ENCODE assay signal across 14 cellular contexts in the genomic region with DNA sequence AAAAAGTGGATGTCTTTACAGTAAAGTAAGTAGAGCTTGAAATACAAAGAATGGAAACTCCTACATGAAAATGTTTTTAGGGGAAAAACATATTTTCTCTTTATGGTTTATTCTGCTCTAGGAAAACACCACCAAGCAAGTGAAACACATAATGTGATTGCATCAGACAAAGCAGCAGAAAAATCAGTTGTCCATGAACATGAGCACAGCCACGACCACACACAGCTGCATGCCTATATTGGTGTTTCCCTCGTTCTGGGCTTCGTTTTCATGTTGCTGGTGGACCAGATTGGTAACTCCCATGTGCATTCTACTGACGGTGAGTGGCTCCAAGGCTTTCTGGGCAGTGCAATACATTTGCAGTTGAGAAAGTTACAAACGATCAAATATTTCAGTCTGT. TPM values are rescaled to one million over a fixed set of nuclear protein-coding genes. Genes with fewer than 3 reads are reported as not detected.
DNase-seq lines count a peak whose midpoint lies in the region; ATAC-seq and TF ChIP-seq lines count a peak whose summit lies in the region.
"Had no signal": no experiment of that assay in that cellular context is flagged by ENCODE, and none has a peak within 500 bp of the region (broad histone marks: within the 10 kb centered on the region; RNA-seq: fewer than 3 reads in every experiment).

No MANE protein-coding gene starts in this region.

- H3K9ac ChIP-seq in DND-41 (ENCODE audit: low read depth, low read length): peak overlapping the region; percentile 27; the same call in 1 of the 2 replicates

- peaks cover 18% of the 10 kb centered on the region for H3K4me1 Mint-ChIP-seq in activated T-helper 1 cell treated with anti-CD3 and anti-CD28 coated beads, Interleukin-12 subunit alpha, Interleukin-12 subunit beta, Interleukin-2, Interleukin-4 antibody, amounts not matched to agents 30 ng/mL and 10 ng/mL and 1 ng/mL, durations not matched to agents 14 hours and 24 hours and 36 hours (ENCODE audit: low read depth)

- H3K27ac Mint-ChIP-seq in activated T-helper 1 cell treated with anti-CD3 and anti-CD28 coated beads, Interleukin-12 subunit alpha, Interleukin-12 subunit beta, Interleukin-2, Interleukin-4 antibody, amounts not matched to agents 30 ng/mL and 10 ng/mL and 1 ng/mL, durations not matched to agents 14 hours and 24 hours and 36 hours: peak overlapping the region; percentile 18
- H3K27ac Mint-ChIP-seq: CD14-positive monocyte had no signal

- no peaks in the 10 kb centered on the region for H3K9me3 Mint-ChIP-seq in activated T-helper 1 cell treated with anti-CD3 and anti-CD28 coated beads, Interleukin-12 subunit alpha, Interleukin-12 subunit beta, Interleukin-2, Interleukin-4 antibody, amounts not matched to agents 30 ng/mL and 10 ng/mL and 1 ng/mL, durations not matched to agents 14 hours and 24 hours and 36 hours

- TF ChIP-seq POLR2A in GM19099 (IDR thresholded peaks at IDR 0.05; ENCODE audit: extremely low read depth, insufficient read length, low read depth): peak; percentile 35

- peaks cover 25% of the 10 kb centered on the region for H3K4me1 ChIP-seq in DND-41 (ENCODE audit: insufficient read depth, low read length)
- H3K4me1 ChIP-seq: lower lobe of right lung, right atrium auricular region had no signal

- ATAC-seq in DND-41 (ENCODE audit: insufficient read depth, low read depth) (peak; percentile 94), HG03039 (IDR thresholded peaks at IDR 0.05; ENCODE audit: unreplicated experiment) (peak; percentile 77), GM18867 (IDR thresholded peaks at IDR 0.05; ENCODE audit: unreplicated experiment) (no peak), HG03159 (IDR thresholded peaks at IDR 0.05; ENCODE audit: unreplicated experiment) (no peak)
- ATAC-seq: lower lobe of right lung had no signal

- H3K36me3 Mint-ChIP-seq in activated T-helper 1 cell treated with anti-CD3 and anti-CD28 coated beads, Interleukin-12 subunit alpha, Interleukin-12 subunit beta, Interleukin-2, Interleukin-4 antibody, amounts not matched to agents 30 ng/mL and 10 ng/mL and 1 ng/mL, durations not matched to agents 14 hours and 24 hours and 36 hours (ENCODE audit: low read depth): peaks cover 27% of the 10 kb centered on the region

- H3K4me3 Mint-ChIP-seq in activated T-helper 1 cell treated with anti-CD3 and anti-CD28 coated beads, Interleukin-12 subunit alpha, Interleukin-12 subunit beta, Interleukin-2, Interleukin-4 antibody, amounts not matched to agents 30 ng/mL and 10 ng/mL and 1 ng/mL, durations not matched to agents 14 hours and 24 hours and 36 hours: peak overlapping the region; percentile 4
- H3K4me3 Mint-ChIP-seq: CD14-positive monocyte had no signal

- H3K27ac ChIP-seq in DND-41 (ENCODE audit: low read length): peak overlapping the region; percentile 72
- H3K27ac ChIP-seq: lower lobe of right lung, right atrium auricular region had no signal

- peak overlapping the region; percentile 7; the same call in 1 of the 2 replicates for H3K4me2 ChIP-seq in DND-41 (ENCODE audit: insufficient read depth, low read length)

- H3K4me3 ChIP-seq in DND-41 (ENCODE audit: low read depth in 1 of 2, low read length in 2 of 2): peak overlapping the region in 1 of 2 experiments; percentile 9; a peak in 1 of 4 replicates
- H3K4me3 ChIP-seq: lower lobe of right lung, right atrium auricular region had no signal

- H3K36me3 ChIP-seq in DND-41 (ENCODE audit: insufficient read depth, low read length): peaks cover 20% of the 10 kb centered on the region
- H3K36me3 ChIP-seq: right atrium auricular region had no signal

- DNase-seq in DND-41 (peak; percentile 74), NCI-H69 (lab: John Stamatoyannopoulos, UW) (no peak), GDM1 (lab: John Stamatoyannopoulos, UW) (no peak)
- no peak for DNase-seq in activated T-helper 1 cell treated with anti-CD3 and anti-CD28 coated beads, Interleukin-12 subunit alpha, Interleukin-12 subunit beta, Interleukin-2, Interleukin-4 antibody, amounts not matched to agents 30 ng/mL and 10 ng/mL and 1 ng/mL, durations not matched to agents 14 hours and 24 hours and 36 hours (ENCODE audit: low spot score)
- DNase-seq: activated CD4-positive, alpha-beta T cell treated with anti-CD3 and anti-CD28 coated beads for 48 hours; lower lobe of right lung; NCI-H2081; SHP77 had no signal

- no peak for TF ChIP-seq CTCF in DND-41 (IDR thresholded peaks at IDR 0.05; ENCODE audit: borderline replicate concordance, extremely low read depth, low read length, poor library complexity, severe bottlenecking)

- H4K20me1 ChIP-seq in DND-41 (ENCODE audit: insufficient read depth, low read length): peaks cover 3% of the 10 kb centered on the region; the same call in 1 of the 2 replicates

- no peaks in the 10 kb centered on the region for H3K27me3 ChIP-seq in DND-41 (ENCODE audit: insufficient read depth, low read length, poor library complexity)
- H3K27me3 ChIP-seq: right atrium auricular region had no signal

- no peaks in the 10 kb centered on the region for H3K27me3 Mint-ChIP-seq in activated T-helper 1 cell treated with anti-CD3 and anti-CD28 coated beads, Interleukin-12 subunit alpha, Interleukin-12 subunit beta, Interleukin-2, Interleukin-4 antibody, amounts not matched to agents 30 ng/mL and 10 ng/mL and 1 ng/mL, durations not matched to agents 14 hours and 24 hours and 36 hours (ENCODE audit: insufficient read depth)

- H2AFZ ChIP-seq in DND-41 (ENCODE audit: low read depth, low read length): peak overlapping the region; percentile 9; the same call in 1 of the 2 replicates

- no peaks in the 10 kb centered on the region for H3K9me3 ChIP-seq in DND-41 (ENCODE audit: insufficient read depth, low read length, severe bottlenecking)
- H3K9me3 ChIP-seq: lower lobe of right lung, right atrium auricular region had no signal

- intact Hi-C loops in activated T-helper 1 cell treated with anti-CD3 and anti-CD28 coated beads, Interleukin-12 subunit alpha, Interleukin-12 subunit beta, Interleukin-2, Interleukin-4 antibody, amounts not matched to agents 30 ng/mL and 10 ng/mL and 1 ng/mL, durations not matched to agents 14 hours and 24 hours and 36 hours (cut with micrococcal nuclease): no loop called here

- peaks cover 22% of the 10 kb centered on the region for H3K79me2 ChIP-seq in DND-41 (ENCODE audit: insufficient read depth, low read length)

RNA-seq across cellular contexts. Expression of a gene that starts 42.6 kb away (rescaled TPM):
- 0.07 TPM in 1 of 2 replicates, not detected in the other for total RNA-seq in activated T-helper 1 cell treated with anti-CD3 and anti-CD28 coated beads, Interleukin-12 subunit alpha, Interleukin-12 subunit beta, Interleukin-2, Interleukin-4 antibody, amounts not matched to agents 30 ng/mL and 10 ng/mL and 1 ng/mL, durations not matched to agents 14 hours and 24 hours and 36 hours
- total RNA-seq: right atrium auricular region had no signal

RNA-seq across cellular contexts. Expression of a gene that starts 43.5 kb away (rescaled TPM):
- total RNA-seq in activated T-helper 1 cell treated with anti-CD3 and anti-CD28 coated beads, Interleukin-12 subunit alpha, Interleukin-12 subunit beta, Interleukin-2, Interleukin-4 antibody, amounts not matched to agents 30 ng/mL and 10 ng/mL and 1 ng/mL, durations not matched to agents 14 hours and 24 hours and 36 hours: 51.6 and 53.7 TPM in 2 replicates

RNA-seq across cellular contexts. Expression of a gene that starts 43.8 kb away (rescaled TPM):
- 400 and 421 TPM in 2 replicates for total RNA-seq in activated T-helper 1 cell treated with anti-CD3 and anti-CD28 coated beads, Interleukin-12 subunit alpha, Interleukin-12 subunit beta, Interleukin-2, Interleukin-4 antibody, amounts not matched to agents 30 ng/mL and 10 ng/mL and 1 ng/mL, durations not matched to agents 14 hours and 24 hours and 36 hours

Comparison
In these comparisons a context has a peak if more than half of its experiments do, and no peak if none do; other contexts are left out.
1. ATAC-seq: peak in DND-41 (single experiment) and HG03039 (single experiment); none in GM18867 (single experiment) and HG03159 (single experiment).